ENCODE assay signal across 40 cellular contexts in genomic region chr20:15245896-15246295, GRCh38.
"Had no signal": no experiment of that assay in that cellular context is flagged by ENCODE, and none has a peak within 500 bp of the region (broad histone marks: within the 10 kb centered on the region; RNA-seq: fewer than 3 reads in every experiment).

No MANE protein-coding gene starts in this region.

- H3K36me3 Mint-ChIP-seq: activated CD4-positive, alpha-beta memory T cell treated with anti-CD3 and anti-CD28 coated beads for 36 hours; activated naive CD4-positive, alpha-beta T cell treated with anti-CD3 and anti-CD28 coated beads, Interleukin-2, amount 10 ng/mL, durations not matched to agents 7 days and 5 days; activated naive CD4-positive, alpha-beta T cell treated with anti-CD3 and anti-CD28 coated beads, Interleukin-2, amount 50 U/mL, for 24 hours; activated naive CD8-positive, alpha-beta T cell; activated naive CD8-positive, alpha-beta T cell treated with anti-CD3 and anti-CD28 coated beads, Interleukin-2, amount 10 ng/mL, durations not matched to agents 7 days and 5 days had no signal

- H3K27me3 Mint-ChIP-seq: activated B cell treated with CpG ODN at 0.5 μM for 24 hours; activated CD4-positive, alpha-beta memory T cell treated with anti-CD3 and anti-CD28 coated beads for 36 hours; activated CD4-positive, alpha-beta T cell treated with anti-CD3 and anti-CD28 coated beads, Interleukin-2, amount 10 ng/mL, durations not matched to agents 24 days and 14 days; activated CD8-positive, alpha-beta T cell treated with anti-CD3 and anti-CD28 coated beads for 36 hours; activated naive CD4-positive, alpha-beta T cell treated with anti-CD3 and anti-CD28 coated beads, Interleukin-2, amount 10 ng/mL, durations not matched to agents 7 days and 5 days; activated naive CD4-positive, alpha-beta T cell treated with anti-CD3 and anti-CD28 coated beads, Interleukin-2, amount 50 U/mL, for 24 hours; activated naive CD8-positive, alpha-beta T cell; activated naive CD8-positive, alpha-beta T cell treated with anti-CD3 and anti-CD28 coated beads, Interleukin-2, amount 10 ng/mL, durations not matched to agents 7 days and 5 days; activated T-helper 17 cell treated with anti-CD3 and anti-CD28 coated beads, Interleukin-2, amount 50 U/mL, for 72 hours; central memory CD8-positive, alpha-beta T cell had no signal

- ATAC-seq: activated CD8-positive, alpha-beta T cell treated with anti-CD3 and anti-CD28 coated beads for 36 hours; activated T-cell treated with anti-CD3 and anti-CD28 coated beads, Interleukin-2, amount 50 U/mL, for 4 hours; activated T-cell treated with anti-CD3 and anti-CD28 coated beads, Interleukin-2, amount 50 U/mL, for 72 hours; activated T-helper 17 cell treated with anti-CD3 and anti-CD28 coated beads, Interleukin-2, amount 50 U/mL, for 72 hours; body of pancreas had no signal

- FAIRE-seq: astrocyte, TTC549 had no signal

- H3K9me3 Mint-ChIP-seq: activated B cell treated with CpG ODN at 0.5 μM for 24 hours; activated CD4-positive, alpha-beta T cell treated with anti-CD3 and anti-CD28 coated beads, Interleukin-2, amount 10 ng/mL, durations not matched to agents 24 days and 14 days; activated CD8-positive, alpha-beta T cell treated with anti-CD3 and anti-CD28 coated beads for 36 hours; T-helper 1 cell treated with Interleukin-12 subunit alpha and Interleukin-12 subunit beta and Interleukin-4 antibody, amounts not matched to agents 30 μg/mL and 1 μg/mL, for 36 hours had no signal

- H3K27ac Mint-ChIP-seq: activated B cell treated with CpG ODN at 0.5 μM for 24 hours; activated CD4-positive, alpha-beta memory T cell treated with anti-CD3 and anti-CD28 coated beads for 36 hours; activated CD4-positive, alpha-beta T cell treated with anti-CD3 and anti-CD28 coated beads, Interleukin-2, amount 10 ng/mL, durations not matched to agents 24 days and 14 days; activated CD8-positive, alpha-beta T cell treated with anti-CD3 and anti-CD28 coated beads for 36 hours; activated naive CD4-positive, alpha-beta T cell treated with anti-CD3 and anti-CD28 coated beads, Interleukin-2, amount 10 ng/mL, durations not matched to agents 7 days and 5 days; activated naive CD4-positive, alpha-beta T cell treated with anti-CD3 and anti-CD28 coated beads, Interleukin-2, amount 50 U/mL, for 24 hours; activated naive CD8-positive, alpha-beta T cell; activated naive CD8-positive, alpha-beta T cell treated with anti-CD3 and anti-CD28 coated beads, Interleukin-2, amount 10 ng/mL, durations not matched to agents 7 days and 5 days; activated T-cell treated with anti-CD3 and anti-CD28 coated beads, Interleukin-2, amount 50 U/mL, for 72 hours; activated T-helper 1 cell treated with anti-CD3 and anti-CD28 coated beads, Interleukin-12 subunit alpha, Interleukin-12 subunit beta, Interleukin-2, Interleukin-4 antibody, amounts not matched to agents 30 ng/mL and 10 ng/mL and 1 ng/mL, durations not matched to agents 14 hours and 24 hours and 36 hours; activated T-helper 17 cell treated with anti-CD3 and anti-CD28 coated beads, Interleukin-2, amount 50 U/mL, for 72 hours; T-helper 1 cell treated with Interleukin-12 subunit alpha and Interleukin-12 subunit beta and Interleukin-4 antibody, amounts not matched to agents 30 μg/mL and 1 μg/mL, for 36 hours; T-helper 2 cell treated with Interferon-gamma antibody and Interleukin-4, amounts not matched to agents 5 μg/mL and 100 μg/mL, for 36 hours had no signal

- H3K4me1 ChIP-seq: adrenal gland, body of pancreas, breast epithelium had no signal

- H3K4me3 ChIP-seq: adrenal gland, body of pancreas, breast epithelium, cardiac muscle cell had no signal

- DNase-seq: activated B cell treated with CpG ODN at 0.5 μM for 24 hours; activated CD4-positive, alpha-beta memory T cell treated with anti-CD3 and anti-CD28 coated beads for 36 hours; activated CD4-positive, alpha-beta T cell treated with anti-CD3 and anti-CD28 coated beads for 4 hours; activated CD4-positive, alpha-beta T cell treated with anti-CD3 and anti-CD28 coated beads, Interleukin-2, amount 10 ng/mL, durations not matched to agents 24 days and 14 days; activated CD4-positive, alpha-beta T cell treated with anti-CD3 and anti-CD28 coated beads, Interleukin-2, amount 50 U/mL, for 1 hour; activated CD4-positive, alpha-beta T cell treated with anti-CD3 and anti-CD28 coated beads, Interleukin-2, amount 50 U/mL, for 4 hours; activated CD4-positive, CD25-positive, alpha-beta regulatory T cell treated with anti-CD3 and anti-CD28 coated beads, Interleukin-2, amount 50 U/mL, for 72 hours; activated CD8-positive, alpha-beta memory T cell treated with anti-CD3 and anti-CD28 coated beads, Interleukin-2, amount 50 U/mL, for 4 hours; activated CD8-positive, alpha-beta T cell treated with anti-CD3 and anti-CD28 coated beads for 36 hours; activated effector memory CD4-positive, alpha-beta T cell treated with anti-CD3 and anti-CD28 coated beads, Interleukin-2, amount 50 U/mL, for 16 hours; activated gamma-delta T cell treated with Interleukin-2 at 50 U/mL for 16 hours; activated naive CD4-positive, alpha-beta T cell treated with anti-CD3 and anti-CD28 coated beads, Interleukin-2, amount 10 ng/mL, durations not matched to agents 7 days and 5 days; activated naive CD4-positive, alpha-beta T cell treated with Interleukin-2 at 50 U/mL for 16 hours; activated naive CD8-positive, alpha-beta T cell treated with anti-CD3 and anti-CD28 coated beads, Interleukin-2, amount 10 ng/mL, durations not matched to agents 7 days and 5 days; activated T-cell treated with anti-CD3 and anti-CD28 coated beads for 4 hours; activated T-cell treated with anti-CD3 and anti-CD28 coated beads, Interleukin-2, amount 50 U/mL, for 1 hour; activated T-cell treated with anti-CD3 and anti-CD28 coated beads, Interleukin-2, amount 50 U/mL, for 4 hours; activated T-cell treated with anti-CD3 and anti-CD28 coated beads, Interleukin-2, amount 50 U/mL, for 72 hours; adrenal gland; amniotic stem cell; aorta; body of pancreas; brain microvascular endothelial cell; caudate nucleus; cerebellar nuclear complex; T-helper 1 cell; T-helper 2 cell; T-helper 9 cell had no signal

- H3K4me3 Mint-ChIP-seq: activated B cell treated with CpG ODN at 0.5 μM for 24 hours; activated CD4-positive, alpha-beta memory T cell treated with anti-CD3 and anti-CD28 coated beads for 36 hours; activated CD4-positive, alpha-beta T cell treated with anti-CD3 and anti-CD28 coated beads, Interleukin-2, amount 10 ng/mL, durations not matched to agents 24 days and 14 days; activated CD8-positive, alpha-beta T cell treated with anti-CD3 and anti-CD28 coated beads for 36 hours; activated naive CD4-positive, alpha-beta T cell treated with anti-CD3 and anti-CD28 coated beads, Interleukin-2, amount 10 ng/mL, durations not matched to agents 7 days and 5 days; activated naive CD4-positive, alpha-beta T cell treated with anti-CD3 and anti-CD28 coated beads, Interleukin-2, amount 50 U/mL, for 24 hours; activated naive CD8-positive, alpha-beta T cell; activated naive CD8-positive, alpha-beta T cell treated with anti-CD3 and anti-CD28 coated beads, Interleukin-2, amount 10 ng/mL, durations not matched to agents 7 days and 5 days; activated T-cell treated with anti-CD3 and anti-CD28 coated beads, Interleukin-2, amount 50 U/mL, for 4 hours; activated T-cell treated with anti-CD3 and anti-CD28 coated beads, Interleukin-2, amount 50 U/mL, for 72 hours; activated T-helper 1 cell treated with anti-CD3 and anti-CD28 coated beads, Interleukin-12 subunit alpha, Interleukin-12 subunit beta, Interleukin-2, Interleukin-4 antibody, amounts not matched to agents 30 ng/mL and 10 ng/mL and 1 ng/mL, durations not matched to agents 14 hours and 24 hours and 36 hours; activated T-helper 17 cell treated with anti-CD3 and anti-CD28 coated beads, Interleukin-2, amount 50 U/mL, for 72 hours; central memory CD8-positive, alpha-beta T cell; T-helper 1 cell treated with Interleukin-12 subunit alpha and Interleukin-12 subunit beta and Interleukin-4 antibody, amounts not matched to agents 30 μg/mL and 1 μg/mL, for 36 hours; T-helper 2 cell treated with Interferon-gamma antibody and Interleukin-4, amounts not matched to agents 5 μg/mL and 100 μg/mL, for 36 hours had no signal

- H3K27me3 ChIP-seq: adrenal gland, body of pancreas, brain microvascular endothelial cell, breast epithelium, cardiac muscle cell had no signal

- H3K36me3 ChIP-seq: adrenal gland, brain microvascular endothelial cell, breast epithelium, cardiac muscle cell had no signal

- H3K27ac ChIP-seq: adrenal gland, body of pancreas, brain microvascular endothelial cell, breast epithelium, cardiac muscle cell, VCaP had no signal

- H3K9me3 ChIP-seq: adrenal gland, body of pancreas, breast epithelium had no signal

- H3K4me1 Mint-ChIP-seq: activated CD4-positive, alpha-beta T cell treated with anti-CD3 and anti-CD28 coated beads, Interleukin-2, amount 10 ng/mL, durations not matched to agents 24 days and 14 days; activated naive CD4-positive, alpha-beta T cell treated with anti-CD3 and anti-CD28 coated beads, Interleukin-2, amount 10 ng/mL, durations not matched to agents 7 days and 5 days; activated naive CD4-positive, alpha-beta T cell treated with anti-CD3 and anti-CD28 coated beads, Interleukin-2, amount 50 U/mL, for 24 hours; activated naive CD8-positive, alpha-beta T cell treated with anti-CD3 and anti-CD28 coated beads, Interleukin-2, amount 10 ng/mL, durations not matched to agents 7 days and 5 days; activated T-helper 17 cell treated with anti-CD3 and anti-CD28 coated beads, Interleukin-2, amount 50 U/mL, for 72 hours; central memory CD8-positive, alpha-beta T cell had no signal
